ENCODE assay signal across 1 cellular context in genomic region chr9:7095054-7095453, GRCh38.
TF ChIP-seq lines count a peak whose summit lies in the region.

No MANE protein-coding gene starts in this region.

TF ChIP-seq in WTC11, 78 proteins besides CTCF, POLR2A, EP300 and RAD21 (continued from another document):
- no peak for TF ChIP-seq CDX4 (CRISPR knock-in tag; IDR thresholded peaks at IDR 0.05; ENCODE audit: borderline replicate concordance)
- TF ChIP-seq ZNF512 (CRISPR knock-in tag; IDR thresholded peaks at IDR 0.05; ENCODE audit: borderline replicate concordance): no peak
- TF ChIP-seq ATF3 (CRISPR knock-in tag; conservative IDR thresholded peaks at IDR 0.05): no peak
- no peak for TF ChIP-seq TP53 (CRISPR knock-in tag; IDR thresholded peaks at IDR 0.05)
- no peak for TF ChIP-seq AFF4 (CRISPR knock-in tag; IDR thresholded peaks at IDR 0.05; ENCODE audit: borderline replicate concordance)
- no peak for TF ChIP-seq E2F5 (CRISPR knock-in tag; IDR thresholded peaks at IDR 0.05)
- TF ChIP-seq EMX1 (CRISPR knock-in tag; IDR thresholded peaks at IDR 0.05): no peak
- no peak for TF ChIP-seq FOXJ3 (CRISPR knock-in tag; IDR thresholded peaks at IDR 0.05; ENCODE audit: borderline replicate concordance)
- TF ChIP-seq PREB (CRISPR knock-in tag; IDR thresholded peaks at IDR 0.05; ENCODE audit: borderline replicate concordance): no peak
TF ChIP-seq in WTC11: peak in this region for 0.
